In genomic region chr1:221939598-221939997, GRCh38 we compare ENCODE assay signal across 12 cellular contexts.
DNase-seq lines count a peak whose midpoint lies in the region; ATAC-seq, FAIRE-seq and TF ChIP-seq lines count a peak whose summit lies in the region.
"Had no signal": no experiment of that assay in that cellular context is flagged by ENCODE, and none has a peak within 500 bp of the region (broad histone marks: within the 10 kb centered on the region; RNA-seq: fewer than 3 reads in every experiment).

No MANE protein-coding gene starts in this region.

- ATAC-seq in GM21717 (IDR thresholded peaks at IDR 0.05; ENCODE audit: unreplicated experiment): peak; percentile 85
- peak; percentile 56 for ATAC-seq in HG03469 (IDR thresholded peaks at IDR 0.05; ENCODE audit: unreplicated experiment)
- peak; percentile 54 for ATAC-seq in T-helper 17 cell

- no peak overlapping the region for H3K4ac ChIP-seq in H9 (ENCODE audit: low read depth, low read length)

- no peaks in the 10 kb centered on the region for H3K4me1 ChIP-seq in H9 (ENCODE audit: insufficient read depth, low read length)
- no peaks in the 10 kb centered on the region for H3K4me1 ChIP-seq in smooth muscle cell (ENCODE audit: low read depth)
- H3K4me1 ChIP-seq: colonic mucosa had no signal

- no peak overlapping the region for H3K56ac ChIP-seq in H9 (ENCODE audit: insufficient read length, low read depth, low read length)

- H3K4me3 Mint-ChIP-seq in T-helper 17 cell: no peak overlapping the region
- H3K4me3 Mint-ChIP-seq in H9: no peak overlapping the region

- H3K27me3 Mint-ChIP-seq in T-helper 17 cell: no peaks in the 10 kb centered on the region
- no peaks in the 10 kb centered on the region for H3K27me3 Mint-ChIP-seq in H9 (ENCODE audit: low read depth)

- H3K4me2 ChIP-seq in H9 (ENCODE audit: insufficient read depth, insufficient read length, low read length) (no peak overlapping the region), smooth muscle cell (no peak overlapping the region)

- no peaks in the 10 kb centered on the region for H3K36me3 ChIP-seq in smooth muscle cell (ENCODE audit: low read depth)
- H3K36me3 ChIP-seq: colonic mucosa had no signal

- DNase-seq in GM18507 (ENCODE audit: extremely low spot score, insufficient read length, low read depth) (no peak), T-helper 17 cell (no peak), H9 (no peak), Kasumi-1 (lab: John Stamatoyannopoulos, UW) (no peak), globus pallidus (ENCODE audit: low spot score) (no peak), smooth muscle cell (lab: John Stamatoyannopoulos, UW; ENCODE audit: unreplicated experiment) (no peak)
- DNase-seq: activated CD4-positive, alpha-beta T cell treated with anti-CD3 and anti-CD28 coated beads for 48 hours; colonic mucosa; kidney glomerular epithelial cell; stimulated activated CD4-positive, alpha-beta T cell treated with anti-CD3 and anti-CD28 coated beads, Interleukin-15, amount 100 ng/mL, for 24 hours had no signal

- no peak overlapping the region for H3K18ac ChIP-seq in H9 (ENCODE audit: insufficient read length, low read depth, low read length)

- H4K91ac ChIP-seq in H9 (ENCODE audit: insufficient read length, low read depth, low read length): no peak overlapping the region

- H3K23ac ChIP-seq in H9 (ENCODE audit: insufficient read length, low read depth, low read length): no peak overlapping the region

- H4K5ac ChIP-seq in H9 (ENCODE audit: insufficient read length, low read depth, low read length): no peak overlapping the region

- WGBS in H9 (ENCODE audit: extremely low coverage, insufficient read length, low lambda C conversion rate): no CpG with 5 or more reads among the region's 2 CpGs
- WGBS in smooth muscle cell (ENCODE audit: low lambda C conversion rate): 86% methylated on average over 2 of the region's 2 CpGs

- H3K79me2 ChIP-seq in H9 (ENCODE audit: insufficient read depth, low read length) (no peaks in the 10 kb centered on the region), smooth muscle cell (ENCODE audit: low read depth) (no peaks in the 10 kb centered on the region)

- H3K9ac ChIP-seq in H9 (ENCODE audit: extremely low read depth, insufficient read length, low read length) (no peak overlapping the region), smooth muscle cell (ENCODE audit: low read depth) (no peak overlapping the region)

- TF ChIP-seq CTCF in H9 (conservative IDR thresholded peaks at IDR 0.05) (no peak), smooth muscle cell (IDR thresholded peaks at IDR 0.05; ENCODE audit: borderline replicate concordance, insufficient read depth, poor library complexity, severe bottlenecking) (no peak)

- H4K20me1 ChIP-seq in H9 (ENCODE audit: control insufficient read depth, insufficient read depth, insufficient read length) (no peaks in the 10 kb centered on the region), smooth muscle cell (ENCODE audit: low read depth) (no peaks in the 10 kb centered on the region)

- H3K9me3 Mint-ChIP-seq in H9: peaks cover 4% of the 10 kb centered on the region in 2 experiments; a peak in 3 of 5 replicates

- no peak overlapping the region for H4K8ac ChIP-seq in H9 (replicated peaks; ENCODE audit: insufficient read length, low read depth, low read length)

- no peak overlapping the region for H2BK120ac ChIP-seq in H9 (ENCODE audit: low read depth, low read length, poor library complexity, severe bottlenecking)

- H2BK15ac ChIP-seq in H9 (ENCODE audit: low read depth, low read length): no peak overlapping the region

- H3K27ac Mint-ChIP-seq in T-helper 17 cell (no peak overlapping the region), H9 (no peak overlapping the region)

- no peak overlapping the region for H2BK20ac ChIP-seq in H9 (ENCODE audit: low read depth, low read length, poor library complexity, severe bottlenecking)

- H3K27ac ChIP-seq in H9 (ENCODE audit: insufficient read length, low read depth, low read length): no peak overlapping the region
- H3K27ac ChIP-seq in smooth muscle cell (ENCODE audit: low read depth): no peak overlapping the region
- H3K27ac ChIP-seq: colonic mucosa had no signal

- H3K36me3 Mint-ChIP-seq in T-helper 17 cell (ENCODE audit: low read depth) (no peaks in the 10 kb centered on the region), H9 (ENCODE audit: insufficient read depth in 1 of 3, low read depth in 3 of 3) (peaks cover 0 to 4% (median 0%) of the 10 kb centered on the region in 3 experiments; a peak in 4 of 7 replicates)

- H2AK5ac ChIP-seq in H9 (ENCODE audit: insufficient read length, low read length): no peak overlapping the region

- no peak overlapping the region for H3K14ac ChIP-seq in H9 (ENCODE audit: insufficient read depth, low read length)

- H3K27me3 ChIP-seq in H9 (ENCODE audit: insufficient read depth, low read length) (no peaks in the 10 kb centered on the region), smooth muscle cell (ENCODE audit: low read depth) (no peaks in the 10 kb centered on the region)
- H3K27me3 ChIP-seq: colonic mucosa had no signal

- no peak overlapping the region for H2BK12ac ChIP-seq in H9 (ENCODE audit: insufficient read length, low read depth, low read length)

- H3K4me1 Mint-ChIP-seq in T-helper 17 cell: no peaks in the 10 kb centered on the region
- H3K4me1 Mint-ChIP-seq in H9: no peaks in the 10 kb centered on the region; a peak in 1 of 4 replicates

- no peak overlapping the region for H3T11ph ChIP-seq in H9 (ENCODE audit: low read length)

- H3K9me3 ChIP-seq in T-helper 17 cell (ENCODE audit: control insufficient read depth, low read length, poor library complexity, severe bottlenecking) (no peaks in the 10 kb centered on the region), H9 (ENCODE audit: control insufficient read depth, low read depth, low read length) (no peaks in the 10 kb centered on the region), smooth muscle cell (replicated peaks; ENCODE audit: low read depth) (no peaks in the 10 kb centered on the region)
- H3K9me3 ChIP-seq: colonic mucosa had no signal

- H3K4me3 ChIP-seq in smooth muscle cell: no peak overlapping the region
- H3K4me3 ChIP-seq: colonic mucosa had no signal

- no peaks in the 10 kb centered on the region for H3F3A ChIP-seq in smooth muscle cell (ENCODE audit: low read depth)

- FAIRE-seq in GM18507 (lab: Jason Lieb, UNC): peak; percentile 64

- H2AFZ ChIP-seq in H9 (ENCODE audit: low read length): no peak overlapping the region
- no peak overlapping the region for H2AFZ ChIP-seq in smooth muscle cell (ENCODE audit: low read depth)

- no peaks in the 10 kb centered on the region for H3K79me1 ChIP-seq in H9 (ENCODE audit: insufficient read depth, low read depth, low read length, poor library complexity, severe bottlenecking)

- no peaks in the 10 kb centered on the region for H3K23me2 ChIP-seq in H9 (ENCODE audit: insufficient read length, low read depth, low read length, poor library complexity, severe bottlenecking)

- H2BK5ac ChIP-seq in H9 (ENCODE audit: insufficient read length, low read length): no peak overlapping the region
